ENCODE assay signal across 1 cellular context in the genomic region with DNA sequence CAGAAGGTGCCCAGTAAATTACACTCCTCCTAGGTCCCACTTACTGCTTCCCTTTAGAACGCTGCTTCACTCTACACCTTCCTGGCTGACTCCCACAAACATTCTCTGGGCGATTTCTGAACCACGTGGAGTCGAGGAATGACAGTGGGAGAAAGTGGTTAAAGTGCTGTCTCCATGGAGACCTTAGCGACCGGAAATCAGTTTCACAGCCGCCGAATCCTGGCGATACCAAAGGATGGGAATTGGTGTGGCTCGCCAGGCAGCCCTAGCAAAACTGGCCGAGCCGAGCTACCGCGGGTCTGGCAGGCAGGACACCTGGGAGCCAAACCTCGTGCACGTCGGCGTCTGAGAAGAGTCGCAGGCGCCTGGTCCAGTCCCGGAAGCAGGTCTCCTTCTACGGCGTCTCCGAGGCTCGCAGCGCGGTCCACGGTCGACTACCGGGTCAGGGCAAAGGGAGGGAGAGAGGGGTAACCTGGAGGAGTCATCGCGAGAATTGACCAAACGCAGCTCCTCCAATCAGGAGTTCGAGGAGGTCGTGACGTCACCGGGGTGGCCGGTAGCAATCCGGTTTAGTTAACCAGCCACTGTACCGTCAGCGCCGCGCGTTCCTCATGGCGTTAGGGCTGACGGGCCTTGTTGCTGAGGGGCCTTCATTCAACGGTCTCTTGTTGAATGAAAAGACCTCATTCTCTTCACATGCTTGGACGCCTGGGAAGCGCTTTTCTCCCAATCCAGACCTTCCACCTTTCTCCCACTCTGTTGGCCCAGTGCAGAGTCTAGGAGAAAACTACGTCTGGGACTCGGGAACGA.
TF ChIP-seq lines count a peak whose summit lies in the region.

A gene with protein sequence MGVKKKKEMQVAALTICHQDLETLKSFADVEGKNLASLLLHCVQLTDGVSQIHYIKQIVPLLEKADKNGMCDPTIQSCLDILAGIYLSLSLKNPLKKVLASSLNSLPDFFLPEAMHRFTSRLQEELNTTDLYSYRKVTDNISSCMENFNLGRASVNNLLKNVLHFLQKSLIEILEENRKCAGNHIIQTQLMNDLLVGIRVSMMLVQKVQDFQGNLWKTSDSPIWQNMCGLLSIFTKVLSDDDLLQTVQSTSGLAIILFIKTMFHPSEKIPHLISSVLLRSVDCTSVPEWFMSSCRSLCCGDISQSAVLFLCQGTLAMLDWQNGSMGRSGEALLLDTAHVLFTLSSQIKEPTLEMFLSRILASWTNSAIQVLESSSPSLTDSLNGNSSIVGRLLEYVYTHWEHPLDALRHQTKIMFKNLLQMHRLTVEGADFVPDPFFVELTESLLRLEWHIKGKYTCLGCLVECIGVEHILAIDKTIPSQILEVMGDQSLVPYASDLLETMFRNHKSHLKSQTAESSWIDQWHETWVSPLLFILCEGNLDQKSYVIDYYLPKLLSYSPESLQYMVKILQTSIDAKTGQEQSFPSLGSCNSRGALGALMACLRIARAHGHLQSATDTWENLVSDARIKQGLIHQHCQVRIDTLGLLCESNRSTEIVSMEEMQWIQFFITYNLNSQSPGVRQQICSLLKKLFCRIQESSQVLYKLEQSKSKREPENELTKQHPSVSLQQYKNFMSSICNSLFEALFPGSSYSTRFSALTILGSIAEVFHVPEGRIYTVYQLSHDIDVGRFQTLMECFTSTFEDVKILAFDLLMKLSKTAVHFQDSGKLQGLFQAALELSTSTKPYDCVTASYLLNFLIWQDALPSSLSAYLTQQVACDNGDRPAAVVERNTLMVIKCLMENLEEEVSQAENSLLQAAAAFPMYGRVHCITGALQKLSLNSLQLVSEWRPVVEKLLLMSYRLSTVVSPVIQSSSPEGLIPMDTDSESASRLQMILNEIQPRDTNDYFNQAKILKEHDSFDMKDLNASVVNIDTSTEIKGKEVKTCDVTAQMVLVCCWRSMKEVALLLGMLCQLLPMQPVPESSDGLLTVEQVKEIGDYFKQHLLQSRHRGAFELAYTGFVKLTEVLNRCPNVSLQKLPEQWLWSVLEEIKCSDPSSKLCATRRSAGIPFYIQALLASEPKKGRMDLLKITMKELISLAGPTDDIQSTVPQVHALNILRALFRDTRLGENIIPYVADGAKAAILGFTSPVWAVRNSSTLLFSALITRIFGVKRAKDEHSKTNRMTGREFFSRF (N-terminal part only) (minus strand): TSS at position 436 of the 810 bp plus-strand sequence. CDS start 3,646 bp downstream, outside the sequence.

TF ChIP-seq in HepG2, 621 proteins besides CTCF, POLR2A, EP300 and RAD21 (continued from another document and continues in another):
- no peak for TF ChIP-seq ZNF761 (CRISPR knock-in tag; conservative IDR thresholded peaks at IDR 0.05)
- 0 out of 2 replicates have a peak, but pooled peaks have one; percentile 11 for TF ChIP-seq MTA3 (CRISPR knock-in tag; IDR thresholded peaks at IDR 0.05)
- no peak for TF ChIP-seq PLRG1 (conservative IDR thresholded peaks at IDR 0.05)
- peak; percentile 24; the same call in 1 of the 2 replicates for TF ChIP-seq ZNF572 (CRISPR knock-in tag; IDR thresholded peaks at IDR 0.05)
- TF ChIP-seq ZNF530 (CRISPR knock-in tag; IDR thresholded peaks at IDR 0.05; ENCODE audit: low read depth) = no peak
- TF ChIP-seq TBX3 (IDR thresholded peaks at IDR 0.05; ENCODE audit: borderline replicate concordance) = no peak
- TF ChIP-seq TCF7 (IDR thresholded peaks at IDR 0.05; ENCODE audit: low read depth) = no peak
- TF ChIP-seq SIX1 (CRISPR knock-in tag; IDR thresholded peaks at IDR 0.05; ENCODE audit: borderline replicate concordance) = no peak
- TF ChIP-seq FLYWCH1 (CRISPR knock-in tag; IDR thresholded peaks at IDR 0.05) = no peak
- TF ChIP-seq SKIL (CRISPR knock-in tag; IDR thresholded peaks at IDR 0.05; ENCODE audit: borderline replicate concordance) = no peak
- no peak for TF ChIP-seq EZH2 (conservative IDR thresholded peaks at IDR 0.05; ENCODE audit: low read depth, low read length)
- no peak for TF ChIP-seq ZMYM2 (CRISPR knock-in tag; IDR thresholded peaks at IDR 0.05)
- peak; percentile 94 for TF ChIP-seq NFYC (CRISPR knock-in tag; IDR thresholded peaks at IDR 0.05)
- TF ChIP-seq CCAR2 (optimal IDR thresholded peaks at IDR 0.05; ENCODE audit: low read depth, low read length) = no peak
- peak; percentile 82 for TF ChIP-seq RFX3 (CRISPR knock-in tag; IDR thresholded peaks at IDR 0.05)
- TF ChIP-seq ZNF446 (CRISPR knock-in tag; IDR thresholded peaks at IDR 0.05) = peak; percentile 51
- TF ChIP-seq MEIS1 (CRISPR knock-in tag; IDR thresholded peaks at IDR 0.05; ENCODE audit: borderline replicate concordance) = peak; percentile 85; the same call in 1 of the 2 replicates
- peak; percentile 97 for TF ChIP-seq MYC (CRISPR knock-in tag; IDR thresholded peaks at IDR 0.05; ENCODE audit: borderline replicate concordance)
- peak; percentile 31; the same call in 1 of the 2 replicates for TF ChIP-seq ZNF143 (CRISPR knock-in tag; IDR thresholded peaks at IDR 0.05)
- TF ChIP-seq, protein P1, sequence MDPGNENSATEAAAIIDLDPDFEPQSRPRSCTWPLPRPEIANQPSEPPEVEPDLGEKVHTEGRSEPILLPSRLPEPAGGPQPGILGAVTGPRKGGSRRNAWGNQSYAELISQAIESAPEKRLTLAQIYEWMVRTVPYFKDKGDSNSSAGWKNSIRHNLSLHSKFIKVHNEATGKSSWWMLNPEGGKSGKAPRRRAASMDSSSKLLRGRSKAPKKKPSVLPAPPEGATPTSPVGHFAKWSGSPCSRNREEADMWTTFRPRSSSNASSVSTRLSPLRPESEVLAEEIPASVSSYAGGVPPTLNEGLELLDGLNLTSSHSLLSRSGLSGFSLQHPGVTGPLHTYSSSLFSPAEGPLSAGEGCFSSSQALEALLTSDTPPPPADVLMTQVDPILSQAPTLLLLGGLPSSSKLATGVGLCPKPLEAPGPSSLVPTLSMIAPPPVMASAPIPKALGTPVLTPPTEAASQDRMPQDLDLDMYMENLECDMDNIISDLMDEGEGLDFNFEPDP (CRISPR knock-in tag; conservative IDR thresholded peaks at IDR 0.05) = no peak
- TF ChIP-seq, protein P2, sequence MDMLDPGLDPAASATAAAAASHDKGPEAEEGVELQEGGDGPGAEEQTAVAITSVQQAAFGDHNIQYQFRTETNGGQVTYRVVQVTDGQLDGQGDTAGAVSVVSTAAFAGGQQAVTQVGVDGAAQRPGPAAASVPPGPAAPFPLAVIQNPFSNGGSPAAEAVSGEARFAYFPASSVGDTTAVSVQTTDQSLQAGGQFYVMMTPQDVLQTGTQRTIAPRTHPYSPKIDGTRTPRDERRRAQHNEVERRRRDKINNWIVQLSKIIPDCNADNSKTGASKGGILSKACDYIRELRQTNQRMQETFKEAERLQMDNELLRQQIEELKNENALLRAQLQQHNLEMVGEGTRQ (IDR thresholded peaks at IDR 0.05; ENCODE audit: low read depth, low read length) = no peak; the same call in 1 of the 2 replicates
- TF ChIP-seq, protein P2 (CRISPR knock-in tag; IDR thresholded peaks at IDR 0.05; ENCODE audit: borderline replicate concordance) = no peak
- TF ChIP-seq TAF15 (IDR thresholded peaks at IDR 0.05; ENCODE audit: low read depth, low read length, poor library complexity, severe bottlenecking) = peak; percentile 71
- no peak for TF ChIP-seq NFE2L1 (CRISPR knock-in tag; IDR thresholded peaks at IDR 0.05; ENCODE audit: borderline replicate concordance)
- TF ChIP-seq, protein P3, sequence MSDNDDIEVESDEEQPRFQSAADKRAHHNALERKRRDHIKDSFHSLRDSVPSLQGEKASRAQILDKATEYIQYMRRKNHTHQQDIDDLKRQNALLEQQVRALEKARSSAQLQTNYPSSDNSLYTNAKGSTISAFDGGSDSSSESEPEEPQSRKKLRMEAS (IDR thresholded peaks at IDR 0.05) = peak; percentile 97
- no peak for TF ChIP-seq JARID2 (CRISPR knock-in tag; IDR thresholded peaks at IDR 0.05; ENCODE audit: insufficient replicate concordance)
- no peak for TF ChIP-seq ZFP36 (IDR thresholded peaks at IDR 0.05; ENCODE audit: borderline replicate concordance, low read depth, low read length, partially characterized antibody)
- peak; percentile 53 for TF ChIP-seq AGO2 (optimal IDR thresholded peaks at IDR 0.05; ENCODE audit: low read depth, low read length)
- TF ChIP-seq, protein P4, sequence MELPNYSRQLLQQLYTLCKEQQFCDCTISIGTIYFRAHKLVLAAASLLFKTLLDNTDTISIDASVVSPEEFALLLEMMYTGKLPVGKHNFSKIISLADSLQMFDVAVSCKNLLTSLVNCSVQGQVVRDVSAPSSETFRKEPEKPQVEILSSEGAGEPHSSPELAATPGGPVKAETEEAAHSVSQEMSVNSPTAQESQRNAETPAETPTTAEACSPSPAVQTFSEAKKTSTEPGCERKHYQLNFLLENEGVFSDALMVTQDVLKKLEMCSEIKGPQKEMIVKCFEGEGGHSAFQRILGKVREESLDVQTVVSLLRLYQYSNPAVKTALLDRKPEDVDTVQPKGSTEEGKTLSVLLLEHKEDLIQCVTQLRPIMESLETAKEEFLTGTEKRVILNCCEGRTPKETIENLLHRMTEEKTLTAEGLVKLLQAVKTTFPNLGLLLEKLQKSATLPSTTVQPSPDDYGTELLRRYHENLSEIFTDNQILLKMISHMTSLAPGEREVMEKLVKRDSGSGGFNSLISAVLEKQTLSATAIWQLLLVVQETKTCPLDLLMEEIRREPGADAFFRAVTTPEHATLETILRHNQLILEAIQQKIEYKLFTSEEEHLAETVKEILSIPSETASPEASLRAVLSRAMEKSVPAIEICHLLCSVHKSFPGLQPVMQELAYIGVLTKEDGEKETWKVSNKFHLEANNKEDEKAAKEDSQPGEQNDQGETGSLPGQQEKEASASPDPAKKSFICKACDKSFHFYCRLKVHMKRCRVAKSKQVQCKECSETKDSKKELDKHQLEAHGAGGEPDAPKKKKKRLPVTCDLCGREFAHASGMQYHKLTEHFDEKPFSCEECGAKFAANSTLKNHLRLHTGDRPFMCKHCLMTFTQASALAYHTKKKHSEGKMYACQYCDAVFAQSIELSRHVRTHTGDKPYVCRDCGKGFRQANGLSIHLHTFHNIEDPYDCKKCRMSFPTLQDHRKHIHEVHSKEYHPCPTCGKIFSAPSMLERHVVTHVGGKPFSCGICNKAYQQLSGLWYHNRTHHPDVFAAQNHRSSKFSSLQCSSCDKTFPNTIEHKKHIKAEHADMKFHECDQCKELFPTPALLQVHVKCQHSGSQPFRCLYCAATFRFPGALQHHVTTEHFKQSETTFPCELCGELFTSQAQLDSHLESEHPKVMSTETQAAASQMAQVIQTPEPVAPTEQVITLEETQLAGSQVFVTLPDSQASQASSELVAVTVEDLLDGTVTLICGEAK (IDR thresholded peaks at IDR 0.05) = peak; percentile 53; the same call in 1 of the 2 replicates
- TF ChIP-seq, protein P4 (CRISPR knock-in tag; IDR thresholded peaks at IDR 0.05) = peak; percentile 77
- TF ChIP-seq REXO4 (CRISPR knock-in tag; IDR thresholded peaks at IDR 0.05; ENCODE audit: borderline replicate concordance) = 0 out of 2 replicates have a peak, but pooled peaks have one; percentile 57
